Comparison of ENCODE assay signal across 8 cellular contexts in genomic region chr2:24077535-24077877, GRCh38. TPM values are rescaled to one million over a fixed set of nuclear protein-coding genes. Genes with fewer than 3 reads are reported as not detected.
DNase-seq lines count a peak whose midpoint lies in the region; ATAC-seq and TF ChIP-seq lines count a peak whose summit lies in the region.

No MANE protein-coding gene starts in this region.

- peak overlapping the region; percentile 89 for H3K27ac ChIP-seq in CD4-positive, alpha-beta memory T cell (ENCODE audit: low read depth, low read length)
- H3K27ac ChIP-seq in Peyer's patch (peak overlapping the region; percentile 86 to 100 (median 97)), esophagus (ENCODE audit: low read depth in 2 of 2, low read length in 1 of 2) (peak overlapping the region; percentile 99), neutrophil (peak overlapping the region; percentile 95)

- no peak for DNase-seq in CD4-positive, alpha-beta memory T cell
- DNase-seq in Peyer's patch (no peak), HCEC 1CT (no peak), T-helper 9 cell (no peak), SKM-1 treated with dmso at 0.1 percent for 144 hours (lab: John Stamatoyannopoulos, UW; ENCODE audit: unreplicated experiment) (no peak)

- H3K27me3 Mint-ChIP-seq in CD4-positive, alpha-beta memory T cell = no peaks in the 10 kb centered on the region

- no peaks in the 10 kb centered on the region for H3K27me3 ChIP-seq in CD4-positive, alpha-beta memory T cell (ENCODE audit: insufficient read depth, low read length)
- H3K27me3 ChIP-seq in Peyer's patch (no peaks in the 10 kb centered on the region), esophagus (ENCODE audit: control insufficient read depth in 1 of 2, insufficient read depth in 2 of 2, low read length in 2 of 2) (no peaks in the 10 kb centered on the region), neutrophil (no peaks in the 10 kb centered on the region)

- ATAC-seq in HG02938 (IDR thresholded peaks at IDR 0.05; ENCODE audit: unreplicated experiment) = no peak

- peaks cover 5% of the 10 kb centered on the region for H3K36me3 ChIP-seq in CD4-positive, alpha-beta memory T cell (ENCODE audit: insufficient read depth, low read length)
- H3K36me3 ChIP-seq in Peyer's patch (peaks cover 0 to 46% (median 0%) of the 10 kb centered on the region in 3 donors), esophagus (ENCODE audit: control insufficient read depth in 2 of 2, insufficient read depth in 2 of 2, low read length in 1 of 2) (peaks cover 0 to 7% of the 10 kb centered on the region in 2 donors), neutrophil (peaks cover 32% of the 10 kb centered on the region)

- peak overlapping the region; percentile 87 to 100 (median 99) for H3K27ac Mint-ChIP-seq in CD4-positive, alpha-beta memory T cell

- POLR2A ChIA-PET in CD4-positive, alpha-beta memory T cell (lab: Charles Lee; ENCODE audit: partially characterized antibody) = interaction anchor here (0.6 to 3.7 kb wide), 8 partner anchors 28 to 299 kb away, joined by 3 to 124 read pairs (median 13); partner anchors contain the start of genes ATAD2B, FAM228B, FKBP1B and PFN4

- peaks cover 8 to 37% of the 10 kb centered on the region in 2 donors for H3K36me3 Mint-ChIP-seq in CD4-positive, alpha-beta memory T cell

- peak overlapping the region; percentile 98 to 100 (median 99) for H3K4me3 Mint-ChIP-seq in CD4-positive, alpha-beta memory T cell

- peaks cover 22 to 44% (median 31%) of the 10 kb centered on the region in 4 donors for H3K4me1 Mint-ChIP-seq in CD4-positive, alpha-beta memory T cell

- H3K9me3 ChIP-seq in CD4-positive, alpha-beta memory T cell (ENCODE audit: control insufficient read depth in 1 of 2, low read length in 2 of 2) = no peaks in the 10 kb centered on the region
- no peaks in the 10 kb centered on the region for H3K9me3 ChIP-seq in Peyer's patch
- no peaks in the 10 kb centered on the region for H3K9me3 ChIP-seq in esophagus (ENCODE audit: control insufficient read depth in 2 of 2, insufficient read depth in 1 of 2, low read depth in 1 of 2, low read length in 1 of 2)
- H3K9me3 ChIP-seq in neutrophil = no peaks in the 10 kb centered on the region

- WGBS in esophagus, 2 donors = 5 to 7% methylated on average over 9 of the region's 9 CpGs

- CTCF ChIA-PET in CD4-positive, alpha-beta memory T cell (lab: Charles Lee; ENCODE audit: partially characterized antibody) = interaction anchor here (0.6 to 2.7 kb wide), 5 partner anchors 8 to 1895 kb away, joined by 3 to 16 read pairs (median 6); partner anchors contain the start of genes ATAD2B, TP53I3 and WDCP

- no peak for TF ChIP-seq POLR2A in Peyer's patch (IDR thresholded peaks at IDR 0.05)

- TF ChIP-seq CTCF in Peyer's patch (IDR thresholded peaks at IDR 0.05) = no peak
- no peak for TF ChIP-seq CTCF in neutrophil (IDR thresholded peaks at IDR 0.05)

- no peaks in the 10 kb centered on the region for H3K9me3 Mint-ChIP-seq in CD4-positive, alpha-beta memory T cell

- intact Hi-C loops in CD4-positive, alpha-beta memory T cell (cut with micrococcal nuclease) = loop anchor here (2.0 to 5.0 kb wide), 2 partner anchors 135 to 715 kb away; partner anchors contain the start of genes CENPO, PTRHD1 and UBXN2A

- peaks cover 28% of the 10 kb centered on the region for H3K4me1 ChIP-seq in CD4-positive, alpha-beta memory T cell (ENCODE audit: insufficient read depth, low read length)
- H3K4me1 ChIP-seq in Peyer's patch (peaks cover 0 to 21% (median 7%) of the 10 kb centered on the region in 4 donors), esophagus (ENCODE audit: control insufficient read depth in 2 of 2, insufficient read depth in 2 of 2, low read length in 1 of 2) (peaks cover 0 to 7% of the 10 kb centered on the region in 2 donors), neutrophil (ENCODE audit: control insufficient read depth in 1 of 2, insufficient read depth in 1 of 2, low read depth in 1 of 2, low read length in 1 of 2) (peaks cover 56 to 60% of the 10 kb centered on the region in 2 experiments)

- H3K4me3 ChIP-seq in CD4-positive, alpha-beta memory T cell (ENCODE audit: low read length in 2 of 2) = peak overlapping the region in 1 of 2 donors; percentile 87
- peak overlapping the region; percentile 64 to 80 (median 74) for H3K4me3 ChIP-seq in Peyer's patch
- peak overlapping the region; percentile 85 to 89 for H3K4me3 ChIP-seq in esophagus (ENCODE audit: low read depth in 1 of 2, low read length in 2 of 2)
- peak overlapping the region; percentile 84 to 100 for H3K4me3 ChIP-seq in neutrophil (ENCODE audit: low read depth in 1 of 2, low read length in 1 of 2)

RNA-seq across cellular contexts. Expression of gene SF3B6, which starts 1.4 kb away (rescaled TPM):
- 10 to 100 TPM; 50.0 to 55.3 TPM for total RNA-seq in CD4-positive, alpha-beta memory T cell
- 100 to 1,000 TPM; 180 to 238 TPM for polyA plus RNA-seq in CD4-positive, alpha-beta memory T cell
- total RNA-seq in Peyer's patch = 100 to 1,000 TPM in 2 of 4 donors, 10 to 100 TPM in 2; 75.9 to 138 (median 91.9) TPM
- 100 to 1,000 TPM in 1 of 2 donors, 10 to 100 TPM in 1; 92.1 to 139 TPM for polyA plus RNA-seq in esophagus

RNA-seq across cellular contexts. Expression of gene TP53I3, which starts 7.1 kb away (rescaled TPM):
- under 1 TPM; 0.20 to 0.47 TPM for total RNA-seq in CD4-positive, alpha-beta memory T cell
- under 1 TPM in 1 of 2 donors, not detected in 1; 0.15 TPM for polyA plus RNA-seq in CD4-positive, alpha-beta memory T cell
- 100 to 1,000 TPM in 3 of 4 donors, 10 to 100 TPM in 1; 87.5 to 371 (median 241) TPM for total RNA-seq in Peyer's patch
- polyA plus RNA-seq in esophagus = 100 to 1,000 TPM; 116 to 123 TPM

RNA-seq across cellular contexts. Expression of gene FKBP1B, which starts 28.0 kb away (rescaled TPM):
- 1 to 10 TPM in 1 of 2 experiments, under 1 TPM in 1; 0.58 to 1.3 TPM for total RNA-seq in CD4-positive, alpha-beta memory T cell
- polyA plus RNA-seq in CD4-positive, alpha-beta memory T cell = 1 to 10 TPM; 2.3 to 2.5 TPM
- total RNA-seq in Peyer's patch = 10 to 100 TPM in 2 of 4 donors, 1 to 10 TPM in 2; 6.7 to 16.3 (median 10.9) TPM
- polyA plus RNA-seq in esophagus = 1 to 10 TPM; 6.7 to 7.6 TPM

RNA-seq across cellular contexts. Expression of gene WDCP, which starts 30.3 kb away (rescaled TPM):
- 10 to 100 TPM; 17.5 to 20.5 TPM for total RNA-seq in CD4-positive, alpha-beta memory T cell
- 1 to 10 TPM; 4.8 to 5.1 TPM for polyA plus RNA-seq in CD4-positive, alpha-beta memory T cell
- total RNA-seq in Peyer's patch = 1 to 10 TPM; 3.3 to 5.8 (median 3.7) TPM
- polyA plus RNA-seq in esophagus = 1 to 10 TPM; 1.2 to 1.9 TPM

RNA-seq across cellular contexts. Expression of gene PFN4, which starts 45.6 kb away (rescaled TPM):
- not detected for total RNA-seq in CD4-positive, alpha-beta memory T cell
- polyA plus RNA-seq in CD4-positive, alpha-beta memory T cell = not detected
- not detected for total RNA-seq in Peyer's patch
- under 1 TPM; 0.39 to 0.55 TPM for polyA plus RNA-seq in esophagus

Comparison
In these comparisons a context has a peak if more than half of its experiments do, and no peak if none do; other contexts are left out.
1. RNA of gene TP53I3, which starts 7.1 kb away (total RNA-seq): 87.5 to 371 TPM in Peyer's patch; 0.20 to 0.47 TPM in CD4-positive, alpha-beta memory T cell; every median in the first group is over 10 times any median in the second.
2. Peak in every context shown above with its lines, with median percentiles within 50 percentile points of each other: H3K27ac ChIP-seq.